In genomic region chr14:103140316-103141109, GRCh38 we compare ENCODE assay signal across 7 cellular contexts. TPM values are rescaled to one million over a fixed set of nuclear protein-coding genes. Genes with fewer than 3 reads are reported as not detected.
DNase-seq lines count a peak whose midpoint lies in the region; ATAC-seq, FAIRE-seq and TF ChIP-seq lines count a peak whose summit lies in the region.

No MANE protein-coding gene starts in this region.

- TF ChIP-seq CTCF in pancreas (IDR thresholded peaks at IDR 0.05): no peak

- no peaks in the 10 kb centered on the region for H3K9me3 ChIP-seq in pancreas

- intact Hi-C loops in pancreas (cut with DNase I): no loop called here

- no peaks in the 10 kb centered on the region for H3K36me3 ChIP-seq in pancreas

- no peaks in the 10 kb centered on the region for H3K4me1 ChIP-seq in pancreas

- no peak overlapping the region for H3K27ac ChIP-seq in pancreas

- H3K4me3 ChIP-seq in pancreas: no peak overlapping the region

- no peak for FAIRE-seq in pancreas (lab: Jason Lieb, UNC)

- ATAC-seq in GM19351 (IDR thresholded peaks at IDR 0.05; ENCODE audit: unreplicated experiment): peak; percentile 83
- ATAC-seq in HG03159 (IDR thresholded peaks at IDR 0.05; ENCODE audit: unreplicated experiment): peak; percentile 44
- ATAC-seq in pancreas: peak in 3 of 4 donors; percentile 18 to 46 (median 21)
- ATAC-seq in HG02571 (IDR thresholded peaks at IDR 0.05; ENCODE audit: unreplicated experiment): no peak

- DNase-seq in NCI-H748 treated with DMSO at 0.1 percent for 48 hours (lab: John Stamatoyannopoulos, UW) (peak; percentile 73), pancreas (peak in 1 of 6 donors; percentile 48), activated gamma-delta T cell (lab: John Stamatoyannopoulos, UW) (no peak)
- DNase-seq in stimulated activated CD4-positive, alpha-beta T cell treated with anti-CD3 and anti-CD28 coated beads, Interleukin-4, amount 100 ng/mL, for 24 hours: no peak

- WGBS in pancreas, 2 donors: 31 to 32% methylated on average over 12 of the region's 12 CpGs

- H3K27me3 ChIP-seq in pancreas: no peaks in the 10 kb centered on the region

RNA-seq across cellular contexts. Expression of gene TNFAIP2, which starts 17.3 kb away (rescaled TPM):
- total RNA-seq in pancreas: 100 to 1,000 TPM in 1 of 6 donors, 10 to 100 TPM in 3, 1 to 10 TPM in 2; 7.0 to 188 (median 27.7) TPM
- 100 to 1,000 TPM; 123 to 288 TPM for polyA plus RNA-seq in pancreas

RNA-seq across cellular contexts. Expression of gene EXOC3L4, which starts 46.0 kb away (rescaled TPM):
- total RNA-seq in pancreas: 1 to 10 TPM in 4 of 6 donors, under 1 TPM in 2; 0.63 to 6.2 (median 1.3) TPM
- polyA plus RNA-seq in pancreas: 1 to 10 TPM; 5.0 to 8.9 TPM

RNA-seq across cellular contexts. Expression of gene LBHD2, which starts 56.5 kb away (rescaled TPM):
- total RNA-seq in pancreas: not detected
- polyA plus RNA-seq in pancreas: not detected
